Comparison of ENCODE assay signal across 16 cellular contexts in the genomic region with DNA sequence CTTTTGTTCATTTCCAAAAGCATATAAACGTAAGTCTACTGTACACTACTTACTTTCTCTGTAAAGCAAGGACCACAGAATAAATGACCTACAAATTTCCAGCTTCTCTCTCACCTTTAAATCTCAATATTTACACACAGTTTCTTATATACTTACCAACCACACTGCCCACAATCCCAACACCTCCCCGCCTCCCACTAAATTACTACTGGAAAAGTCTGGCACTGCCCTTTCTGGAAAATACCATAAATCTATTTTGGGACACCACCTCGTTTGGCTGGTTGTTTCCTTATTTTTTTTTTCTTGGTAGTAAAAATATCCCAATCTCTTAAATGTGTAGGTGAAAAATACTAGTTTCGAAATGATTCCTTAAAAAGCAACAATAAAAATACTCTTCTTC. TPM values are rescaled to one million over a fixed set of nuclear protein-coding genes. Genes with fewer than 3 reads are reported as not detected.
A peak's percentile ranks its signal among the peaks of the same experiment; 100 is the strongest.
DNase-seq lines count a peak whose midpoint lies in the region; ATAC-seq and TF ChIP-seq lines count a peak whose summit lies in the region.
"Had no signal": no experiment of that assay in that cellular context is flagged by ENCODE, and none has a peak within 500 bp of the region (broad histone marks: within the 10 kb centered on the region; RNA-seq: fewer than 3 reads in every experiment).

No MANE protein-coding gene starts in this region.

- no peak overlapping the region for H3K4me3 Mint-ChIP-seq in nephron progenitor cell
- no peak overlapping the region for H3K4me3 Mint-ChIP-seq in activated naive CD8-positive, alpha-beta T cell treated with anti-CD3 and anti-CD28 coated beads, Interleukin-2, amount 50 U/mL, for 24 hours
- H3K4me3 Mint-ChIP-seq in activated CD4-positive, alpha-beta T cell treated with anti-CD3 and anti-CD28 coated beads, Interleukin-2, amount 10 ng/mL, durations not matched to agents 24 days and 14 days, result no peak overlapping the region

- H3K36me3 ChIP-seq in heart right ventricle (peaks cover 0 to 31% (median 11%) of the 10 kb centered on the region in 9 donors), tibial artery (peaks cover 24 to 27% (median 27%) of the 10 kb centered on the region in 3 donors)

- H3K4me1 ChIP-seq in heart right ventricle (peaks cover 2 to 93% (median 54%) of the 10 kb centered on the region in 9 donors), tibial artery (peaks cover 0 to 77% (median 54%) of the 10 kb centered on the region in 4 donors)

- peaks cover 88% of the 10 kb centered on the region for H3K36me3 Mint-ChIP-seq in nephron progenitor cell (ENCODE audit: low read depth)
- no peaks in the 10 kb centered on the region for H3K36me3 Mint-ChIP-seq in activated naive CD8-positive, alpha-beta T cell treated with anti-CD3 and anti-CD28 coated beads, Interleukin-2, amount 50 U/mL, for 24 hours (ENCODE audit: low read depth)
- no peaks in the 10 kb centered on the region for H3K36me3 Mint-ChIP-seq in activated CD4-positive, alpha-beta T cell treated with anti-CD3 and anti-CD28 coated beads, Interleukin-2, amount 10 ng/mL, durations not matched to agents 24 days and 14 days (ENCODE audit: low read depth)

- no peaks in the 10 kb centered on the region for H3K9me3 Mint-ChIP-seq in nephron progenitor cell
- peaks cover 4% of the 10 kb centered on the region for H3K9me3 Mint-ChIP-seq in activated naive CD8-positive, alpha-beta T cell treated with anti-CD3 and anti-CD28 coated beads, Interleukin-2, amount 50 U/mL, for 24 hours
- peaks cover 4% of the 10 kb centered on the region for H3K9me3 Mint-ChIP-seq in activated CD4-positive, alpha-beta T cell treated with anti-CD3 and anti-CD28 coated beads, Interleukin-2, amount 10 ng/mL, durations not matched to agents 24 days and 14 days

- TF ChIP-seq CTCF in heart right ventricle (IDR thresholded peaks at IDR 0.05) (no peak), nephron progenitor cell (IDR thresholded peaks at IDR 0.05) (no peak), tibial artery (IDR thresholded peaks at IDR 0.05) (no peak)

- H3K27me3 ChIP-seq in heart right ventricle (no peaks in the 10 kb centered on the region), tibial artery (no peaks in the 10 kb centered on the region)
- H3K27me3 ChIP-seq: BLaER1 treated with 17β-estradiol and CSF1 and Interleukin-3, amounts not matched to agents 10 nM and 100 nM had no signal

- no peaks in the 10 kb centered on the region for H3K9me3 ChIP-seq in heart right ventricle
- H3K9me3 ChIP-seq in tibial artery, result no peaks in the 10 kb centered on the region

- H3K27ac Mint-ChIP-seq in nephron progenitor cell, result peak overlapping the region; percentile 58
- no peak overlapping the region for H3K27ac Mint-ChIP-seq in activated naive CD8-positive, alpha-beta T cell treated with anti-CD3 and anti-CD28 coated beads, Interleukin-2, amount 50 U/mL, for 24 hours
- H3K27ac Mint-ChIP-seq in activated CD4-positive, alpha-beta T cell treated with anti-CD3 and anti-CD28 coated beads, Interleukin-2, amount 10 ng/mL, durations not matched to agents 24 days and 14 days, result no peak overlapping the region

- H3K27me3 Mint-ChIP-seq in nephron progenitor cell (ENCODE audit: low read depth, poor library complexity), result no peaks in the 10 kb centered on the region
- H3K27me3 Mint-ChIP-seq in activated naive CD8-positive, alpha-beta T cell treated with anti-CD3 and anti-CD28 coated beads, Interleukin-2, amount 50 U/mL, for 24 hours, result no peaks in the 10 kb centered on the region
- H3K27me3 Mint-ChIP-seq in activated CD4-positive, alpha-beta T cell treated with anti-CD3 and anti-CD28 coated beads, Interleukin-2, amount 10 ng/mL, durations not matched to agents 24 days and 14 days, result no peaks in the 10 kb centered on the region

- DNase-seq in heart right ventricle (no peak), left cardiac atrium (no peak), epithelial cell of prostate (ENCODE audit: low read depth, low spot score) (no peak), nephron progenitor cell (no peak), tibial artery (no peak)
- DNase-seq in activated naive CD8-positive, alpha-beta T cell treated with anti-CD3 and anti-CD28 coated beads, Interleukin-2, amount 50 U/mL, for 24 hours, result no peak
- no peak for DNase-seq in activated CD4-positive, alpha-beta T cell treated with anti-CD3 and anti-CD28 coated beads, Interleukin-2, amount 10 ng/mL, durations not matched to agents 24 days and 14 days
- DNase-seq: DMS153, EL, MM.1S, NCI-H1105 treated with DMSO at 0.1 percent for 48 hours, NCI-H187, PC-3 had no signal

- 39 to 45% methylated on average over 4 of the region's 4 CpGs for WGBS in heart right ventricle, 2 donors

- H3K27ac ChIP-seq in heart right ventricle (peak overlapping the region in 6 of 10 donors; percentile 3 to 90 (median 39)), epithelial cell of prostate (peak overlapping the region; percentile 16), tibial artery (peak overlapping the region; percentile 85 to 86)
- H3K27ac ChIP-seq: BLaER1 treated with 17β-estradiol and CSF1 and Interleukin-3, amounts not matched to agents 10 nM and 100 nM; KMS-11 had no signal

- intact Hi-C loops in heart right ventricle (cut with DNase I), result no loop called here
- intact Hi-C loops in left cardiac atrium (cut with DNase I), result no loop called here
- intact Hi-C loops in tibial artery (cut with DNase I; ENCODE audit: low total_unique reads), result no loop called here
- intact Hi-C loops in activated CD4-positive, alpha-beta T cell treated with anti-CD3 and anti-CD28 coated beads, Interleukin-2, amount 10 ng/mL, durations not matched to agents 24 days and 14 days (cut with micrococcal nuclease), result no loop called here

- peaks cover 48% of the 10 kb centered on the region for H3K4me1 Mint-ChIP-seq in nephron progenitor cell
- no peaks in the 10 kb centered on the region for H3K4me1 Mint-ChIP-seq in activated naive CD8-positive, alpha-beta T cell treated with anti-CD3 and anti-CD28 coated beads, Interleukin-2, amount 50 U/mL, for 24 hours
- H3K4me1 Mint-ChIP-seq in activated CD4-positive, alpha-beta T cell treated with anti-CD3 and anti-CD28 coated beads, Interleukin-2, amount 10 ng/mL, durations not matched to agents 24 days and 14 days, result no peaks in the 10 kb centered on the region

- H3K4me3 ChIP-seq in heart right ventricle (no peak overlapping the region), tibial artery (no peak overlapping the region)
- H3K4me3 ChIP-seq: BLaER1 treated with 17β-estradiol and CSF1 and Interleukin-3, amounts not matched to agents 10 nM and 100 nM had no signal

- no peak for ATAC-seq in heart right ventricle
- no peak for ATAC-seq in left cardiac atrium
- ATAC-seq in activated naive CD8-positive, alpha-beta T cell treated with anti-CD3 and anti-CD28 coated beads, Interleukin-2, amount 50 U/mL, for 24 hours, result no peak
- no peak for ATAC-seq in HG02981 (IDR thresholded peaks at IDR 0.05; ENCODE audit: unreplicated experiment)
- ATAC-seq: PC-3 had no signal

RNA-seq across cellular contexts. Expression of gene FAT1, which starts 19.6 kb away (rescaled TPM):
- total RNA-seq in heart right ventricle, result 100 to 1,000 TPM in 3 of 10 donors, 10 to 100 TPM in 7; 48.5 to 131 (median 82.8) TPM
- 10 to 100 TPM; 20.4 to 43.2 TPM for polyA plus RNA-seq in heart right ventricle
- total RNA-seq in left cardiac atrium, result 10 to 100 TPM; 66.0 to 67.8 TPM
- total RNA-seq in activated CD4-positive, alpha-beta T cell treated with anti-CD3 and anti-CD28 coated beads, Interleukin-2, amount 10 ng/mL, durations not matched to agents 24 days and 14 days, result 0.07 and 0.28 TPM in 2 replicates

Comparison
In these comparisons a context has a peak if more than half of its experiments do, and no peak if none do; other contexts are left out.
1. H3K27ac ChIP-seq: peak in every context shown above with its lines; median percentile 86 in tibial artery; 39 in heart right ventricle; 16 in epithelial cell of prostate.
2. RNA of gene FAT1, which starts 19.6 kb away (total RNA-seq): 48.5 to 131 TPM in heart right ventricle and 66.0 to 67.8 TPM in left cardiac atrium; 0.07 to 0.28 TPM in activated CD4-positive, alpha-beta T cell treated with anti-CD3 and anti-CD28 coated beads, Interleukin-2, amount 10 ng/mL, durations not matched to agents 24 days and 14 days; every median in the first group is over 10 times any median in the second.